In the genomic region with DNA sequence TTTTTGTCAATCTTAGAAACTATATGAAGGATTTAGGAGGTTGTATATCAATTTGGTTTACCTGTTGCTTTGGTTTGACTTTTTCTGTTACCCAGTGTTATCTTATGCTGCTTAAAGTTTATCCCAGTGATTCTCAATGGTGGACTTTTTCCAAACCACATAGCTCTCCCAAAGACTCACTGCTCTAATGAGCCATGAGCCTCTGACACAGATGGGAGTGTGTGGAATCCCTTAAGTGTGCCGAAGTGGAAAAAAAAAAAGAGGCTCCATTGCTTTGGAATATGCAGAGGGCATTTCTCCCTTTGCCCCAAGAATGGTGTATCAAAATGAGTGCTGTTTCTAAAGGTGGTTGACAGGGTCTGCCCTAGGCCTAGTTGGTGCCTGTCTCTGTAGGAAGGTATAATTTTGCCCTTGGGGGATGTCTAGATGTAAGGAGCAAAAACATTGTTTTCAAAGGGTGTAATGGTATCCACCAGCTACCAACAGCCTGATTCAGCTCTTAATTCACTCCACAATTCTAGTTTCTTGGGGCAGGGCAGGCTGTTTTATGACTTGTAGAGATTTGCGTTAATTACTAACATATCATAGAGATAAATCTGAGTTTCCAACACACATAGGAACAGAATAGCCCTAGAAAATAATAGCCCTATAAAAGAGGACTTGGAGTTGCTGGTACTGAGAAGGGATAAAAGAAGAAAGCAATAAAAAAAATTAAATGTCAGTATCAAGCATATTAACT, we compare ENCODE assay signal across 19 cellular contexts.
A peak's percentile ranks its signal among the peaks of the same experiment; 100 is the strongest.
DNase-seq lines count a peak whose midpoint lies in the region; ATAC-seq, FAIRE-seq and TF ChIP-seq lines count a peak whose summit lies in the region.
"Had no signal": no experiment of that assay in that cellular context is flagged by ENCODE, and none has a peak within 500 bp of the region (broad histone marks: within the 10 kb centered on the region; RNA-seq: fewer than 3 reads in every experiment).

No MANE protein-coding gene starts in this region.

- no peaks in the 10 kb centered on the region for H3K27me3 Mint-ChIP-seq in astrocyte (ENCODE audit: low read depth, unreplicated experiment)

- H3K27me3 ChIP-seq in astrocyte (ENCODE audit: insufficient read depth, low read length) (no peaks in the 10 kb centered on the region), foreskin keratinocyte (no peaks in the 10 kb centered on the region)
- H3K27me3 ChIP-seq: BLaER1 treated with 17β-estradiol and CSF1 and Interleukin-3, amounts not matched to agents 10 nM and 100 nM had no signal

- H2AFZ ChIP-seq in astrocyte (ENCODE audit: low read depth, low read length): no peak overlapping the region

- H3K4me1 Mint-ChIP-seq in astrocyte (ENCODE audit: low read depth, unreplicated experiment): peaks cover 5% of the 10 kb centered on the region
- H3K4me1 Mint-ChIP-seq: activated CD4-positive, alpha-beta T cell treated with anti-CD3 and anti-CD28 coated beads, Interleukin-2, amount 10 ng/mL, durations not matched to agents 24 days and 14 days had no signal

- no peaks in the 10 kb centered on the region for H3K36me3 ChIP-seq in astrocyte (ENCODE audit: insufficient read depth, low read length)
- H3K36me3 ChIP-seq: BLaER1 treated with 17β-estradiol and CSF1 and Interleukin-3, amounts not matched to agents 10 nM and 100 nM had no signal

- H3K4me3 Mint-ChIP-seq in astrocyte (ENCODE audit: unreplicated experiment): no peak overlapping the region
- H3K4me3 Mint-ChIP-seq: activated CD4-positive, alpha-beta T cell treated with anti-CD3 and anti-CD28 coated beads, Interleukin-2, amount 10 ng/mL, durations not matched to agents 24 days and 14 days had no signal

- H3K9ac ChIP-seq in astrocyte (ENCODE audit: low read length): no peak overlapping the region
- H3K9ac ChIP-seq: BLaER1 treated with 17β-estradiol and CSF1 and Interleukin-3, amounts not matched to agents 10 nM and 100 nM had no signal

- TF ChIP-seq CTCF in astrocyte (IDR thresholded peaks at IDR 0.05; ENCODE audit: insufficient read depth, low read depth, low read length) (no peak), foreskin keratinocyte (conservative IDR thresholded peaks at IDR 0.05) (no peak)

- H3K4me1 ChIP-seq in astrocyte (ENCODE audit: insufficient read depth, low read length) (peaks cover 23% of the 10 kb centered on the region), foreskin keratinocyte (no peaks in the 10 kb centered on the region)
- H3K4me1 ChIP-seq: BLaER1 treated with 17β-estradiol and CSF1 and Interleukin-3, amounts not matched to agents 10 nM and 100 nM had no signal

- H3K9me3 ChIP-seq in astrocyte (ENCODE audit: insufficient read depth, low read depth, low read length): no peaks in the 10 kb centered on the region
- H3K9me3 ChIP-seq: BLaER1 treated with 17β-estradiol and CSF1 and Interleukin-3, amounts not matched to agents 10 nM and 100 nM had no signal

- peak overlapping the region; percentile 39 for H3K27ac ChIP-seq in astrocyte (ENCODE audit: low read depth, low read length)
- no peak overlapping the region for H3K27ac ChIP-seq in foreskin keratinocyte
- H3K27ac ChIP-seq: BLaER1 treated with 17β-estradiol and CSF1 and Interleukin-3, amounts not matched to agents 10 nM and 100 nM had no signal

- no peak for FAIRE-seq in astrocyte (lab: Jason Lieb, UNC)
- FAIRE-seq: bronchial epithelial cell, TTC549 had no signal

- peak overlapping the region; percentile 39 for H3K4me2 ChIP-seq in astrocyte (ENCODE audit: low read length)
- H3K4me2 ChIP-seq: BLaER1 treated with 17β-estradiol and CSF1 and Interleukin-3, amounts not matched to agents 10 nM and 100 nM had no signal

- DNase-seq in GM03348 (ENCODE audit: low spot score) (peak; percentile 65), astrocyte (ENCODE audit: low read depth) (peak; percentile 95), foreskin keratinocyte (peak in 1 of 2 donors; percentile 29), stromal cell of bone marrow (ENCODE audit: low read depth) (peak; percentile 88), NCI-H69 (lab: John Stamatoyannopoulos, UW) (no peak), HuH-7.5 (ENCODE audit: low spot score) (no peak), hypothalamus (lab: John Stamatoyannopoulos, UW) (no peak)
- DNase-seq: activated CD4-positive, alpha-beta T cell treated with anti-CD3 and anti-CD28 coated beads, Interleukin-2, amount 10 ng/mL, durations not matched to agents 24 days and 14 days; activated naive CD4-positive, alpha-beta T cell treated with anti-CD3 and anti-CD28 coated beads, Interleukin-2, amount 50 U/mL, for 16 hours; DMS 273 treated with DMSO at 0.1 percent for 48 hours; H7; Kasumi-1; NCI-H2171 treated with DMSO at 0.1 percent for 48 hours had no signal

- no peak overlapping the region for H3K27ac Mint-ChIP-seq in astrocyte (ENCODE audit: unreplicated experiment)
- H3K27ac Mint-ChIP-seq: activated CD4-positive, alpha-beta T cell treated with anti-CD3 and anti-CD28 coated beads, Interleukin-2, amount 10 ng/mL, durations not matched to agents 24 days and 14 days had no signal

- H4K20me1 ChIP-seq in astrocyte (ENCODE audit: insufficient read depth, low read length): no peaks in the 10 kb centered on the region
- H4K20me1 ChIP-seq: BLaER1 treated with 17β-estradiol and CSF1 and Interleukin-3, amounts not matched to agents 10 nM and 100 nM had no signal

- H3K4me3 ChIP-seq in astrocyte (ENCODE audit: insufficient read depth, low read depth, low read length): no peak overlapping the region
- H3K4me3 ChIP-seq: BLaER1 treated with 17β-estradiol and CSF1 and Interleukin-3, amounts not matched to agents 10 nM and 100 nM had no signal

- peaks cover 2% of the 10 kb centered on the region for H3K36me3 Mint-ChIP-seq in astrocyte (ENCODE audit: low read depth, unreplicated experiment)

- no peaks in the 10 kb centered on the region for H3K79me2 ChIP-seq in astrocyte (ENCODE audit: insufficient read depth, low read length)

- ATAC-seq in foreskin keratinocyte (peak; percentile 10), GM18498 (IDR thresholded peaks at IDR 0.05; ENCODE audit: unreplicated experiment) (no peak)
- ATAC-seq: left lobe of liver, Panc1 had no signal

- H3K9me3 Mint-ChIP-seq in astrocyte (ENCODE audit: unreplicated experiment): no peaks in the 10 kb centered on the region
- H3K9me3 Mint-ChIP-seq: activated CD4-positive, alpha-beta T cell treated with anti-CD3 and anti-CD28 coated beads, Interleukin-2, amount 10 ng/mL, durations not matched to agents 24 days and 14 days had no signal

Comparison
In these comparisons a context has a peak if more than half of its experiments do, and no peak if none do; other contexts are left out.
1. DNase-seq: peak in GM03348 (single experiment), astrocyte (single experiment) and stromal cell of bone marrow (single experiment); none in NCI-H69 (single experiment), HuH-7.5 (single experiment) and hypothalamus (0 of 51).